Comparison of ENCODE assay signal across 2 cellular contexts in the genomic region with DNA sequence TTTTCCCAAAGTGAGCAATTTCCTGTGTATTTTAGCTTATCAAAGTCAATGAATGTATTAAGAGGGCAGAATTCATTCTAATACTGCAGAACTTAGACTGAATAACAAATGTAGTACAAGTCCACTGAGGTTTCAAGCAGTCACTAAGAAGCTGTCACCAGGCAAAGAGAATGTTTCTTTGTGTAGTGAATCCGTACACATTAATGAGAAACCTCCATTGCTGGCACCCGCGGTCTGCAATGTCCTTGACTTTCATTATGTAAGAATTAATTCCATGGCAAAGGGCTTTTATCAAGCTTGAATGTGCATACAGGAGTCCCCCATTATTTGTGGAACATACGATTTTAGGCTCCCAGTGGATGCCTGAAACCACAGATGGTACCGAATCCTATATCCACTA.
TF ChIP-seq lines count a peak whose summit lies in the region.

No MANE protein-coding gene starts in this region.

TF ChIP-seq in GM23338, 12 proteins besides CTCF, POLR2A, EP300 and RAD21 (continued from another document):
- TF ChIP-seq, protein P1, sequence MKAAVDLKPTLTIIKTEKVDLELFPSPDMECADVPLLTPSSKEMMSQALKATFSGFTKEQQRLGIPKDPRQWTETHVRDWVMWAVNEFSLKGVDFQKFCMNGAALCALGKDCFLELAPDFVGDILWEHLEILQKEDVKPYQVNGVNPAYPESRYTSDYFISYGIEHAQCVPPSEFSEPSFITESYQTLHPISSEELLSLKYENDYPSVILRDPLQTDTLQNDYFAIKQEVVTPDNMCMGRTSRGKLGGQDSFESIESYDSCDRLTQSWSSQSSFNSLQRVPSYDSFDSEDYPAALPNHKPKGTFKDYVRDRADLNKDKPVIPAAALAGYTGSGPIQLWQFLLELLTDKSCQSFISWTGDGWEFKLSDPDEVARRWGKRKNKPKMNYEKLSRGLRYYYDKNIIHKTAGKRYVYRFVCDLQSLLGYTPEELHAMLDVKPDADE (IDR thresholded peaks at IDR 0.05): no peak

TF ChIP-seq in H1, 55 proteins besides CTCF, POLR2A, EP300 and RAD21 (continued from another document):
- TF ChIP-seq KDM5A (IDR thresholded peaks at IDR 0.05; ENCODE audit: low read length) (no peak), SP2 (IDR thresholded peaks at IDR 0.05; ENCODE audit: low read length) (no peak), RFX5 (IDR thresholded peaks at IDR 0.05; ENCODE audit: borderline replicate concordance, low read depth, low read length) (no peak), CBX5 (IDR thresholded peaks at IDR 0.05; ENCODE audit: low read depth, low read length) (no peak), RNF2 (IDR thresholded peaks at IDR 0.05; ENCODE audit: borderline replicate concordance, low read depth, low read length, missing control alignments, poor library complexity, severe bottlenecking) (no peak), SAP30 (IDR thresholded peaks at IDR 0.05; ENCODE audit: insufficient read depth, insufficient replicate concordance, low read length) (no peak), SUZ12 (IDR thresholded peaks at IDR 0.05; ENCODE audit: low read length) (no peak), TAF7 (optimal IDR thresholded peaks at IDR 0.05; ENCODE audit: borderline replicate concordance, low read depth, low read length) (no peak), POLR2AphosphoS5 (IDR thresholded peaks at IDR 0.05; ENCODE audit: low read depth, low read length) (no peak), ASH2L (IDR thresholded peaks at IDR 0.05; ENCODE audit: low read length) (no peak), SIRT6 (IDR thresholded peaks at IDR 0.05; ENCODE audit: low read length) (no peak)
TF ChIP-seq in H1: peak in this region for 0.
